31 cellular contexts compared by ENCODE assay signal in the genomic region with DNA sequence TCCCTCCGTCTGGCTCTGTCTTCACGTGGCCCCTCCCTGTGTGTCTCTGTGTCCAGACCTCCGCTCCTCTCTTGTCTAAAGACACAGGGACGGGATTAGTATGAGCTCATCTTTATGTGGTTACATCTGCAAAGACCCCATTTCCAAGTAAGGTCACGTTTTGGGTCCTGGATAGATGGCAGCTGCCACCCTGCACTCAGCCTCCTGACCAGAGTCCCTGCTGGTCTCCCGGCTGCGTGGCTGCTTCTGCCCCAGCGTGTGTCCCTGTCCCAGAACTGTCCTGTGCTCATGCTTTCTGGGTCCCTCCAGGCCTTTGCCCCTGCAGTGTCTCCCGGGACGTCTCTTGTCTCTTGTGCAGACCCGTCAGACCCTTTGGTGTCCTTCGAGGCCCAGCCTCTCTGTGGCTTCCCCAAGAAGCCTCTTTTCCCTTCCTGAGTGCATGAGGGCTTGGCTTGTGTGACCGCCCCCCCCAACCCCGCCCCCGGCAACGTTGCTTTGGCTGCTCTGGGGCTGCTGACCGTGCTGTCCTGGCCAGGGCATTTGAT.
A peak's percentile ranks its signal among the peaks of the same experiment; 100 is the strongest.
DNase-seq lines count a peak whose midpoint lies in the region; ATAC-seq and TF ChIP-seq lines count a peak whose summit lies in the region.
"Had no signal": no experiment of that assay in that cellular context is flagged by ENCODE, and none has a peak within 500 bp of the region (broad histone marks: within the 10 kb centered on the region; RNA-seq: fewer than 3 reads in every experiment).

No MANE protein-coding gene starts in this region.

- H3K23ac ChIP-seq in mesendoderm (ENCODE audit: low read length) = no peak overlapping the region

- H3K27me3 Mint-ChIP-seq in natural killer cell treated with Interleukin-12 subunit alpha and Interleukin-12 subunit beta and Interleukin-15 and Interleukin-18, amount 100 ng/mL, for 72 hours = peaks cover 0 to 18% of the 10 kb centered on the region in 2 donors
- H3K27me3 Mint-ChIP-seq: activated CD4-positive, alpha-beta T cell treated with anti-CD3 and anti-CD28 coated beads, Interleukin-2, amount 10 ng/mL, durations not matched to agents 24 days and 14 days had no signal

- TF ChIP-seq CTCF in fibroblast of the aortic adventitia (IDR thresholded peaks at IDR 0.05; ENCODE audit: insufficient read depth, low read length) (no peak), osteoblast (IDR thresholded peaks at IDR 0.05; ENCODE audit: extremely low read depth, low read depth, low read length) (no peak)

- no peak overlapping the region for H2BK15ac ChIP-seq in mesendoderm (replicated peaks; ENCODE audit: low read depth)

- H3K4me1 Mint-ChIP-seq in natural killer cell treated with Interleukin-12 subunit alpha and Interleukin-12 subunit beta and Interleukin-15 and Interleukin-18, amount 100 ng/mL, for 72 hours (ENCODE audit: low read depth in 2 of 2) = peaks cover 5 to 23% of the 10 kb centered on the region in 2 donors
- H3K4me1 Mint-ChIP-seq: activated CD4-positive, alpha-beta T cell treated with anti-CD3 and anti-CD28 coated beads, Interleukin-2, amount 10 ng/mL, durations not matched to agents 24 days and 14 days had no signal

- H4K20me1 ChIP-seq in BLaER1 (no peaks in the 10 kb centered on the region), osteoblast (ENCODE audit: insufficient read depth, low read length) (peaks cover 4% of the 10 kb centered on the region)

- no peak overlapping the region for H2AK5ac ChIP-seq in mesendoderm (ENCODE audit: low read length)

- no peak overlapping the region for H2AFZ ChIP-seq in osteoblast (ENCODE audit: low read length)

- no peaks in the 10 kb centered on the region for H3K79me2 ChIP-seq in osteoblast (ENCODE audit: insufficient read depth, low read length)
- no peaks in the 10 kb centered on the region for H3K79me2 ChIP-seq in mesendoderm (ENCODE audit: control insufficient read depth, insufficient read depth, low read length)

- peak overlapping the region; percentile 58 for H3K4me2 ChIP-seq in BLaER1
- no peak overlapping the region for H3K4me2 ChIP-seq in osteoblast (ENCODE audit: insufficient read depth, low read length)
- H3K4me2 ChIP-seq in mesendoderm (ENCODE audit: low read length) = no peak overlapping the region

- no peak overlapping the region for H3K4ac ChIP-seq in mesendoderm (ENCODE audit: low read depth, low read length)

- H4K5ac ChIP-seq in mesendoderm (ENCODE audit: low read length) = no peak overlapping the region

- H3K9me3 Mint-ChIP-seq in natural killer cell treated with Interleukin-12 subunit alpha and Interleukin-12 subunit beta and Interleukin-15 and Interleukin-18, amount 100 ng/mL, for 72 hours = no peaks in the 10 kb centered on the region
- H3K9me3 Mint-ChIP-seq: activated CD4-positive, alpha-beta T cell treated with anti-CD3 and anti-CD28 coated beads, Interleukin-2, amount 10 ng/mL, durations not matched to agents 24 days and 14 days had no signal

- ATAC-seq in GM18498 (IDR thresholded peaks at IDR 0.05; ENCODE audit: unreplicated experiment) = no peak
- no peak for ATAC-seq in natural killer cell treated with Interleukin-12 subunit alpha and Interleukin-12 subunit beta and Interleukin-15 and Interleukin-18, amount 100 ng/mL, for 72 hours

- no peak overlapping the region for H3K27ac Mint-ChIP-seq in natural killer cell treated with Interleukin-12 subunit alpha and Interleukin-12 subunit beta and Interleukin-15 and Interleukin-18, amount 100 ng/mL, for 72 hours
- H3K27ac Mint-ChIP-seq: activated CD4-positive, alpha-beta T cell treated with anti-CD3 and anti-CD28 coated beads, Interleukin-2, amount 10 ng/mL, durations not matched to agents 24 days and 14 days; activated naive CD8-positive, alpha-beta T cell had no signal

- DNase-seq in RPMI7951 (ENCODE audit: low read depth) (peak; percentile 27), fibroblast of the aortic adventitia (ENCODE audit: low read depth) (peak; percentile 3), osteoblast (ENCODE audit: insufficient read length, low spot score, missing footprints) (peak; percentile 73), mesendoderm (no peak)
- DNase-seq in natural killer cell treated with Interleukin-12 subunit alpha and Interleukin-12 subunit beta and Interleukin-15 and Interleukin-18, amount 100 ng/mL, for 72 hours (ENCODE audit: low spot score) = no peak
- no peak for DNase-seq in activated CD4-positive, CD25-positive, alpha-beta regulatory T cell treated with anti-CD3 and anti-CD28 coated beads, Interleukin-2, amount 50 U/mL, for 72 hours
- DNase-seq: ACHN; activated CD4-positive, alpha-beta T cell treated with anti-CD3 and anti-CD28 coated beads, Interleukin-2, amount 10 ng/mL, durations not matched to agents 24 days and 14 days; activated CD8-positive, alpha-beta memory T cell treated with anti-CD3 and anti-CD28 coated beads for 24 hours; activated effector memory CD4-positive, alpha-beta T cell treated with Interleukin-2 at 50 U/mL for 16 hours; activated T-cell treated with anti-CD3 and anti-CD28 coated beads for 4 hours; BE2C; DMS53; erythroblast; islet precursor cell; Kasumi-1; NCI-H1436 treated with DMSO at 0.1 percent for 48 hours; NCI-H2081 treated with DMSO at 0.1 percent for 48 hours; NCI-H226; stimulated activated CD4-positive, alpha-beta T cell treated with anti-CD3 and anti-CD28 coated beads, Interleukin-4, amount 100 ng/mL, for 1 hour; stomach; T1000 had no signal

- H3K79me1 ChIP-seq in mesendoderm (ENCODE audit: low read length) = no peaks in the 10 kb centered on the region

- H3K4me3 ChIP-seq in BLaER1 (no peak overlapping the region), fibroblast of the aortic adventitia (ENCODE audit: low read depth, low read length) (no peak overlapping the region), osteoblast (ENCODE audit: insufficient read depth, low read length) (no peak overlapping the region), mesendoderm (ENCODE audit: low read length) (no peak overlapping the region)
- H3K4me3 ChIP-seq: cardiac muscle cell, HAP-1, lung, right lobe of liver, stomach, tibial nerve had no signal

- H3K27ac ChIP-seq in BLaER1 = peak overlapping the region; percentile 24; the same call in 1 of the 2 replicates
- no peak overlapping the region for H3K27ac ChIP-seq in osteoblast (ENCODE audit: low read depth, low read length)
- H3K27ac ChIP-seq in mesendoderm (ENCODE audit: low read depth, low read length) = no peak overlapping the region
- H3K27ac ChIP-seq: cardiac muscle cell, right lobe of liver, stomach, VCaP had no signal

- H3K27me3 ChIP-seq in BLaER1 (no peaks in the 10 kb centered on the region), osteoblast (ENCODE audit: insufficient read depth, low read length) (peaks cover 8% of the 10 kb centered on the region), mesendoderm (ENCODE audit: insufficient read depth, low read length, poor library complexity) (no peaks in the 10 kb centered on the region)
- H3K27me3 ChIP-seq: BE2C, cardiac muscle cell, right lobe of liver, tibial nerve had no signal

- H3K56ac ChIP-seq in mesendoderm (ENCODE audit: low read length) = no peak overlapping the region

- H3K4me1 ChIP-seq in BLaER1 = peaks cover 44% of the 10 kb centered on the region
- peaks cover 8% of the 10 kb centered on the region for H3K4me1 ChIP-seq in osteoblast (ENCODE audit: insufficient read depth, low read length)
- H3K4me1 ChIP-seq in mesendoderm (ENCODE audit: control insufficient read depth, low read depth, low read length) = no peaks in the 10 kb centered on the region
- H3K4me1 ChIP-seq: BE2C, HAP-1, right lobe of liver had no signal

- H3K18ac ChIP-seq in mesendoderm (ENCODE audit: low read length) = no peak overlapping the region

- H3K9me3 ChIP-seq in BLaER1 (no peaks in the 10 kb centered on the region), osteoblast (ENCODE audit: low read depth, low read length) (no peaks in the 10 kb centered on the region)
- H3K9me3 ChIP-seq: BE2C, HAP-1, right lobe of liver, stomach, tibial nerve had no signal

- peak overlapping the region; percentile 20; the same call in 1 of the 2 replicates for H3K9ac ChIP-seq in BLaER1
- H3K9ac ChIP-seq in mesendoderm (ENCODE audit: low read length) = no peak overlapping the region

- WGBS in mesendoderm (ENCODE audit: extremely low coverage, insufficient coverage, low lambda C conversion rate) = no CpG with 5 or more reads among the region's 17 CpGs

- no peaks in the 10 kb centered on the region for H3K36me3 Mint-ChIP-seq in natural killer cell treated with Interleukin-12 subunit alpha and Interleukin-12 subunit beta and Interleukin-15 and Interleukin-18, amount 100 ng/mL, for 72 hours
- H3K36me3 Mint-ChIP-seq: activated naive CD8-positive, alpha-beta T cell had no signal

- no peak overlapping the region for H4K8ac ChIP-seq in mesendoderm (ENCODE audit: low read depth, low read length)

- H3K4me3 Mint-ChIP-seq in natural killer cell treated with Interleukin-12 subunit alpha and Interleukin-12 subunit beta and Interleukin-15 and Interleukin-18, amount 100 ng/mL, for 72 hours = no peak overlapping the region
- H3K4me3 Mint-ChIP-seq: activated CD4-positive, alpha-beta T cell treated with anti-CD3 and anti-CD28 coated beads, Interleukin-2, amount 10 ng/mL, durations not matched to agents 24 days and 14 days; activated naive CD8-positive, alpha-beta T cell had no signal

- H2BK5ac ChIP-seq in mesendoderm (ENCODE audit: low read length) = no peak overlapping the region

- no peak overlapping the region for H2BK120ac ChIP-seq in mesendoderm (ENCODE audit: low read depth, low read length)

- H3K36me3 ChIP-seq in BLaER1 (no peaks in the 10 kb centered on the region), osteoblast (ENCODE audit: insufficient read depth, low read length) (no peaks in the 10 kb centered on the region), mesendoderm (ENCODE audit: control insufficient read depth, insufficient read depth, low read length) (no peaks in the 10 kb centered on the region)
- H3K36me3 ChIP-seq: BE2C, cardiac muscle cell, HAP-1, right lobe of liver, stomach, tibial nerve had no signal

Comparison
In these comparisons a context has a peak if more than half of its experiments do, and no peak if none do; other contexts are left out.
1. DNase-seq: peak in RPMI7951 (single experiment), fibroblast of the aortic adventitia (single experiment) and osteoblast (single experiment); none in mesendoderm (single experiment), natural killer cell treated with Interleukin-12 subunit alpha and Interleukin-12 subunit beta and Interleukin-15 and Interleukin-18, amount 100 ng/mL, for 72 hours (single experiment) and activated CD4-positive, CD25-positive, alpha-beta regulatory T cell treated with anti-CD3 and anti-CD28 coated beads, Interleukin-2, amount 50 U/mL, for 72 hours (single experiment).